In the genomic region with DNA sequence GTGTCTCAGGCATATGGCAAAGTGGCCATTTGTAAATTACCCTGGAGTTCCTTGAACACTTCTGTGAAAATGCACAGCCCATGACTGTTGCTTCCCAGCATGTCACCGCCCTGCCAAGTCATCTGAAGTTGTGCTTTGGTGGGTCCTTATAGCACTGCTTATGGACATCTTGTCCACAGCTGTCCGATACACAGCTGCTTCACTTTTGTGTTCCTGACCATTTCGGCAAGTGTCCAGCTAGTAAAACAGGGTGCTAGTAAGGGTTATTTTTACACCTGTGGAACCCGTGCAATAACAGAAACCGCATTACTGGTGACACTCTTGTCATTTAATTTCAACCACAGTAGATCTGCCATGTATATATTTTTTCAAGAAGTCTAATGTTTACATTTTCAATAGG, we compare ENCODE assay signal across 1 cellular context.
A peak's percentile ranks its signal among the peaks of the same experiment; 100 is the strongest.
TF ChIP-seq lines count a peak whose summit lies in the region.

No MANE protein-coding gene starts in this region.

TF ChIP-seq in K562, 482 proteins besides CTCF, POLR2A, EP300 and RAD21:
- 0 out of 2 replicates have a peak, but pooled peaks have one; percentile 20 for TF ChIP-seq MYNN (IDR thresholded peaks at IDR 0.05)
- no peak for TF ChIP-seq MYNN (CRISPR knock-in tag; IDR thresholded peaks at IDR 0.05)
- 0 out of 4 replicates have a peak, but pooled peaks of 1 of the 2 experiments have one; percentile 11 for TF ChIP-seq FOXK2 (conservative IDR thresholded peaks at IDR 0.05 in 1 of 2, IDR thresholded peaks at IDR 0.05 in 1 of 2; ENCODE audit: low read depth in 2 of 2)
- no peak for TF ChIP-seq CBX2 (IDR thresholded peaks at IDR 0.05; ENCODE audit: insufficient read depth, low read length, poor library complexity, severe bottlenecking)
- TF ChIP-seq WHSC1 (IDR thresholded peaks at IDR 0.05; ENCODE audit: low read length): peak; percentile 59
- peak; percentile 3; the same call in 1 of the 2 replicates for TF ChIP-seq CBFA2T3 (IDR thresholded peaks at IDR 0.05)
- TF ChIP-seq HMBOX1 (IDR thresholded peaks at IDR 0.05): peak; percentile 52; the same call in 1 of the 2 replicates
- TF ChIP-seq ZNF316 (IDR thresholded peaks at IDR 0.05): 0 out of 2 replicates have a peak, but pooled peaks have one; percentile 4
- TF ChIP-seq MAFG (tag; conservative IDR thresholded peaks at IDR 0.05): 0 out of 2 replicates have a peak, but pooled peaks have one; percentile 17
- TF ChIP-seq, protein P1, sequence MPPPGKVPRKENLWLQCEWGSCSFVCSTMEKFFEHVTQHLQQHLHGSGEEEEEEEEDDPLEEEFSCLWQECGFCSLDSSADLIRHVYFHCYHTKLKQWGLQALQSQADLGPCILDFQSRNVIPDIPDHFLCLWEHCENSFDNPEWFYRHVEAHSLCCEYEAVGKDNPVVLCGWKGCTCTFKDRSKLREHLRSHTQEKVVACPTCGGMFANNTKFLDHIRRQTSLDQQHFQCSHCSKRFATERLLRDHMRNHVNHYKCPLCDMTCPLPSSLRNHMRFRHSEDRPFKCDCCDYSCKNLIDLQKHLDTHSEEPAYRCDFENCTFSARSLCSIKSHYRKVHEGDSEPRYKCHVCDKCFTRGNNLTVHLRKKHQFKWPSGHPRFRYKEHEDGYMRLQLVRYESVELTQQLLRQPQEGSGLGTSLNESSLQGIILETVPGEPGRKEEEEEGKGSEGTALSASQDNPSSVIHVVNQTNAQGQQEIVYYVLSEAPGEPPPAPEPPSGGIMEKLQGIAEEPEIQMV (tag; conservative IDR thresholded peaks at IDR 0.05; ENCODE audit: low read depth): no peak
- TF ChIP-seq YY1 (IDR thresholded peaks at IDR 0.05; ENCODE audit: borderline replicate concordance in 1 of 3, control insufficient read depth in 1 of 3, extremely low read depth in 1 of 3, insufficient read depth in 3 of 3, insufficient read length in 1 of 3, insufficient replicate concordance in 2 of 3, low read depth in 1 of 3, low read length in 2 of 3): peak in 1 of 3 experiments; percentile 41
- no peak for TF ChIP-seq NR2C2 (CRISPR knock-in tag; IDR thresholded peaks at IDR 0.05)
- TF ChIP-seq NR2C2 (tag; IDR thresholded peaks at IDR 0.05): 0 out of 2 replicates have a peak, but pooled peaks have one; percentile 12
- TF ChIP-seq, protein P2, sequence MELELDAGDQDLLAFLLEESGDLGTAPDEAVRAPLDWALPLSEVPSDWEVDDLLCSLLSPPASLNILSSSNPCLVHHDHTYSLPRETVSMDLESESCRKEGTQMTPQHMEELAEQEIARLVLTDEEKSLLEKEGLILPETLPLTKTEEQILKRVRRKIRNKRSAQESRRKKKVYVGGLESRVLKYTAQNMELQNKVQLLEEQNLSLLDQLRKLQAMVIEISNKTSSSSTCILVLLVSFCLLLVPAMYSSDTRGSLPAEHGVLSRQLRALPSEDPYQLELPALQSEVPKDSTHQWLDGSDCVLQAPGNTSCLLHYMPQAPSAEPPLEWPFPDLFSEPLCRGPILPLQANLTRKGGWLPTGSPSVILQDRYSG (tag; conservative IDR thresholded peaks at IDR 0.05; ENCODE audit: low read depth): no peak; the same call in 1 of the 2 replicates
- no peak for TF ChIP-seq ZNF589 (CRISPR knock-in tag; IDR thresholded peaks at IDR 0.05; ENCODE audit: low read depth)
- peak; percentile 13; the same call in 1 of the 2 replicates for TF ChIP-seq TEAD4 (IDR thresholded peaks at IDR 0.05; ENCODE audit: low read length)
- TF ChIP-seq TEAD4 (CRISPR knock-in tag; IDR thresholded peaks at IDR 0.05; ENCODE audit: borderline replicate concordance): no peak
- TF ChIP-seq SMAD1 (IDR thresholded peaks at IDR 0.05; ENCODE audit: low read depth, low read length, partially characterized antibody): no peak
- no peak for TF ChIP-seq ZBTB26 (CRISPR knock-in tag; IDR thresholded peaks at IDR 0.05)
- peak; percentile 23 for TF ChIP-seq MEIS2 (IDR thresholded peaks at IDR 0.05; ENCODE audit: partially characterized antibody)
- TF ChIP-seq SRF (CRISPR knock-in tag; IDR thresholded peaks at IDR 0.05): no peak
- peak; percentile 12 for TF ChIP-seq TAF9B (IDR thresholded peaks at IDR 0.05; ENCODE audit: partially characterized antibody)
- peak; percentile 39; the same call in 1 of the 2 replicates for TF ChIP-seq DPF2 (IDR thresholded peaks at IDR 0.05)
- no peak for TF ChIP-seq NFXL1 (CRISPR knock-in tag; IDR thresholded peaks at IDR 0.05)
- no peak for TF ChIP-seq ZNF146 (CRISPR knock-in tag; IDR thresholded peaks at IDR 0.05; ENCODE audit: unreplicated experiment)
- TF ChIP-seq TEAD1 (CRISPR knock-in tag; IDR thresholded peaks at IDR 0.05): 0 out of 4 replicates have a peak, but pooled peaks of 1 of the 2 experiments have one; percentile 26
- peak in 1 of 2 experiments; percentile 32; a peak in 1 of 4 replicates for TF ChIP-seq MAZ (CRISPR knock-in tag; conservative IDR thresholded peaks at IDR 0.05 in 1 of 2, IDR thresholded peaks at IDR 0.05 in 1 of 2)
- TF ChIP-seq JUND (IDR thresholded peaks at IDR 0.05; ENCODE audit: borderline replicate concordance, low read depth, low read length): no peak
- peak; percentile 15; the same call in 1 of the 3 replicates for TF ChIP-seq JUND (tag; IDR thresholded peaks at IDR 0.05; ENCODE audit: borderline replicate concordance, low read depth, low read length)
- TF ChIP-seq, protein P3, sequence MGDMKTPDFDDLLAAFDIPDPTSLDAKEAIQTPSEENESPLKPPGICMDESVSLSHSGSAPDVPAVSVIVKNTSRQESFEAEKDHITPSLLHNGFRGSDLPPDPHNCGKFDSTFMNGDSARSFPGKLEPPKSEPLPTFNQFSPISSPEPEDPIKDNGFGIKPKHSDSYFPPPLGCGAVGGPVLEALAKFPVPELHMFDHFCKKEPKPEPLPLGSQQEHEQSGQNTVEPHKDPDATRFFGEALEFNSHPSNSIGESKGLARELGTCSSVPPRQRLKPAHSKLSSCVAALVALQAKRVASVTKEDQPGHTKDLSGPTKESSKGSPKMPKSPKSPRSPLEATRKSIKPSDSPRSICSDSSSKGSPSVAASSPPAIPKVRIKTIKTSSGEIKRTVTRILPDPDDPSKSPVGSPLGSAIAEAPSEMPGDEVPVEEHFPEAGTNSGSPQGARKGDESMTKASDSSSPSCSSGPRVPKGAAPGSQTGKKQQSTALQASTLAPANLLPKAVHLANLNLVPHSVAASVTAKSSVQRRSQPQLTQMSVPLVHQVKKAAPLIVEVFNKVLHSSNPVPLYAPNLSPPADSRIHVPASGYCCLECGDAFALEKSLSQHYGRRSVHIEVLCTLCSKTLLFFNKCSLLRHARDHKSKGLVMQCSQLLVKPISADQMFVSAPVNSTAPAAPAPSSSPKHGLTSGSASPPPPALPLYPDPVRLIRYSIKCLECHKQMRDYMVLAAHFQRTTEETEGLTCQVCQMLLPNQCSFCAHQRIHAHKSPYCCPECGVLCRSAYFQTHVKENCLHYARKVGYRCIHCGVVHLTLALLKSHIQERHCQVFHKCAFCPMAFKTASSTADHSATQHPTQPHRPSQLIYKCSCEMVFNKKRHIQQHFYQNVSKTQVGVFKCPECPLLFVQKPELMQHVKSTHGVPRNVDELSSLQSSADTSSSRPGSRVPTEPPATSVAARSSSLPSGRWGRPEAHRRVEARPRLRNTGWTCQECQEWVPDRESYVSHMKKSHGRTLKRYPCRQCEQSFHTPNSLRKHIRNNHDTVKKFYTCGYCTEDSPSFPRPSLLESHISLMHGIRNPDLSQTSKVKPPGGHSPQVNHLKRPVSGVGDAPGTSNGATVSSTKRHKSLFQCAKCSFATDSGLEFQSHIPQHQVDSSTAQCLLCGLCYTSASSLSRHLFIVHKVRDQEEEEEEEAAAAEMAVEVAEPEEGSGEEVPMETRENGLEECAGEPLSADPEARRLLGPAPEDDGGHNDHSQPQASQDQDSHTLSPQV (IDR thresholded peaks at IDR 0.05): peak; percentile 70
- peak; percentile 44; the same call in 1 of the 2 replicates for TF ChIP-seq NFE2 (IDR thresholded peaks at IDR 0.05; ENCODE audit: low read depth)
